In the genomic region with DNA sequence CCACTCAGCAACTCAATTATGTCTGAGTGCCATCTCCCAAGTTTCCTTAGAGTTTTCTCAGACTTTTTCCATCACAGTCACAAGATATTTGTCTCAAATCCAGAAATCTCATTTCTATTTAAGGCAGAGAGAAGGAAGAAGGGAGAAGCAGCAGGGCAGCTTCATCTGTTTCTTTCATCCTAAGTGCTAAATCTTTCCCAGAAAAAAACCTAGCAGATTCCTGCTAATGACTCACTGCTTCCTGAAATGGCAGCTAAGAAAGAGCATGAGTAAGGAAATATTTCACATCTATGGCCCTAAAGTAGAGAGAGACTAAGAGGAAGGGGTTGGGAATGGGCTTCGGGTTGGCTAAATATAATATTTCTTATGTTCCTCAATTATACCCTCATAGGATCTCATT, we compare ENCODE assay signal across 27 cellular contexts.
DNase-seq lines count a peak whose midpoint lies in the region; ATAC-seq and TF ChIP-seq lines count a peak whose summit lies in the region.
"Had no signal": no experiment of that assay in that cellular context is flagged by ENCODE, and none has a peak within 500 bp of the region (broad histone marks: within the 10 kb centered on the region; RNA-seq: fewer than 3 reads in every experiment).

No MANE protein-coding gene starts in this region.

- peaks cover 0 to 72% (median 5%) of the 10 kb centered on the region in 6 donors for H3K36me3 ChIP-seq in spleen
- H3K36me3 ChIP-seq: neutrophil, vagina had no signal

- no peak overlapping the region for H3K4me3 ChIP-seq in spleen
- H3K4me3 ChIP-seq: BLaER1 treated with 17β-estradiol and CSF1 and Interleukin-3, amounts not matched to agents 10 nM and 100 nM; left lung; vagina had no signal

- no peak for ATAC-seq in memory B cell (ENCODE audit: low read depth)
- ATAC-seq in GM19397 (IDR thresholded peaks at IDR 0.05; ENCODE audit: unreplicated experiment), result no peak
- ATAC-seq in GM18867 (IDR thresholded peaks at IDR 0.05; ENCODE audit: unreplicated experiment), result no peak
- ATAC-seq: activated CD8-positive, alpha-beta memory T cell treated with anti-CD3 and anti-CD28 coated beads, Interleukin-2, amount 10 ng/mL, durations not matched to agents 7 days and 5 days; activated naive CD8-positive, alpha-beta T cell treated with anti-CD3 and anti-CD28 coated beads, Interleukin-2, amount 50 U/mL, for 24 hours; esophagus mucosa; left lung had no signal

- intact Hi-C loops in spleen (cut with DNase I; ENCODE audit: low total_unique reads), result no loop called here

- H3K27me3 ChIP-seq in spleen (replicated peaks in 1 of 7), result no peaks in the 10 kb centered on the region
- H3K27me3 ChIP-seq: BLaER1 treated with 17β-estradiol and CSF1 and Interleukin-3, amounts not matched to agents 10 nM and 100 nM; left lung; neutrophil; vagina had no signal

- no peak for TF ChIP-seq POLR2A in spleen (IDR thresholded peaks at IDR 0.05)

- no peak overlapping the region for H3K4me3 Mint-ChIP-seq in memory B cell
- H3K4me3 Mint-ChIP-seq: activated CD4-positive, alpha-beta T cell treated with anti-CD3 and anti-CD28 coated beads, Interleukin-2, amount 10 ng/mL, durations not matched to agents 24 days and 14 days; activated CD8-positive, alpha-beta memory T cell treated with anti-CD3 and anti-CD28 coated beads, Interleukin-2, amount 10 ng/mL, durations not matched to agents 7 days and 5 days; activated naive CD8-positive, alpha-beta T cell treated with anti-CD3 and anti-CD28 coated beads, Interleukin-2, amount 50 U/mL, for 24 hours had no signal

- no peaks in the 10 kb centered on the region for H3K4me1 ChIP-seq in spleen
- H3K4me1 ChIP-seq: BLaER1 treated with 17β-estradiol and CSF1 and Interleukin-3, amounts not matched to agents 10 nM and 100 nM; left lung; vagina had no signal

- H3K9me3 Mint-ChIP-seq in memory B cell, result peaks cover 5% of the 10 kb centered on the region
- H3K9me3 Mint-ChIP-seq: activated CD4-positive, alpha-beta T cell treated with anti-CD3 and anti-CD28 coated beads, Interleukin-2, amount 10 ng/mL, durations not matched to agents 24 days and 14 days; activated T-helper 2 cell treated with anti-CD3 and anti-CD28 coated beads, Interferon-gamma antibody, Interleukin-2, Interleukin-4, amounts not matched to agents 10 μg/mL and 5 μg/mL and 100 μg/mL, durations not matched to agents 14 hours and 24 hours and 36 hours had no signal

- H3K27ac Mint-ChIP-seq in memory B cell, result peak overlapping the region; percentile 26
- H3K27ac Mint-ChIP-seq: activated CD4-positive, alpha-beta T cell treated with anti-CD3 and anti-CD28 coated beads, Interleukin-2, amount 10 ng/mL, durations not matched to agents 24 days and 14 days; activated CD8-positive, alpha-beta memory T cell treated with anti-CD3 and anti-CD28 coated beads, Interleukin-2, amount 10 ng/mL, durations not matched to agents 7 days and 5 days; activated naive CD8-positive, alpha-beta T cell treated with anti-CD3 and anti-CD28 coated beads, Interleukin-2, amount 50 U/mL, for 24 hours; activated T-helper 2 cell treated with anti-CD3 and anti-CD28 coated beads, Interferon-gamma antibody, Interleukin-2, Interleukin-4, amounts not matched to agents 10 μg/mL and 5 μg/mL and 100 μg/mL, durations not matched to agents 14 hours and 24 hours and 36 hours had no signal

- no peaks in the 10 kb centered on the region for H3K27me3 Mint-ChIP-seq in memory B cell

- no peak overlapping the region for H3K27ac ChIP-seq in spleen
- H3K27ac ChIP-seq: BLaER1 treated with 17β-estradiol and CSF1 and Interleukin-3, amounts not matched to agents 10 nM and 100 nM; left lung; neutrophil; vagina had no signal

- peaks cover 0 to 23% (median 9%) of the 10 kb centered on the region in 8 donors for H3K9me3 ChIP-seq in spleen
- H3K9me3 ChIP-seq: neutrophil, vagina had no signal

- no peaks in the 10 kb centered on the region for H3K4me1 Mint-ChIP-seq in memory B cell
- H3K4me1 Mint-ChIP-seq: activated CD4-positive, alpha-beta T cell treated with anti-CD3 and anti-CD28 coated beads, Interleukin-2, amount 10 ng/mL, durations not matched to agents 24 days and 14 days; activated CD8-positive, alpha-beta memory T cell treated with anti-CD3 and anti-CD28 coated beads, Interleukin-2, amount 10 ng/mL, durations not matched to agents 7 days and 5 days; activated naive CD8-positive, alpha-beta T cell treated with anti-CD3 and anti-CD28 coated beads, Interleukin-2, amount 50 U/mL, for 24 hours had no signal

- peaks cover 44% of the 10 kb centered on the region for H3K36me3 Mint-ChIP-seq in memory B cell
- H3K36me3 Mint-ChIP-seq: activated CD8-positive, alpha-beta memory T cell treated with anti-CD3 and anti-CD28 coated beads, Interleukin-2, amount 10 ng/mL, durations not matched to agents 7 days and 5 days had no signal

- 88 to 96% (median 89%) methylated on average over 1 of the region's 1 CpG for WGBS in spleen, 5 donors

- DNase-seq in A172 (ENCODE audit: low spot score) (peak; percentile 78), M059J (ENCODE audit: low read depth) (peak; percentile 68), dermis blood vessel endothelial cell (peak; percentile 37), memory B cell (ENCODE audit: low spot score in 2 of 2) (no peak), spleen (no peak)
- DNase-seq in stimulated activated CD4-positive, alpha-beta T cell treated with anti-CD3 and anti-CD28 coated beads, Interleukin-2, amount 100 ng/mL, for 24 hours, result no peak
- DNase-seq: 8988T; activated CD4-positive, alpha-beta T cell treated with anti-CD3 and anti-CD28 coated beads, Interleukin-2, amount 10 ng/mL, durations not matched to agents 24 days and 14 days; activated CD8-positive, alpha-beta memory T cell treated with anti-CD3 and anti-CD28 coated beads, Interleukin-2, amount 10 ng/mL, durations not matched to agents 7 days and 5 days; activated naive CD8-positive, alpha-beta T cell treated with anti-CD3 and anti-CD28 coated beads, Interleukin-2, amount 50 U/mL, for 24 hours; central memory CD4-positive, alpha-beta T cell; head of caudate nucleus; left lung; NCI-H1436 treated with DMSO at 0.1 percent for 48 hours; NCI-H2171 treated with DMSO at 0.1 percent for 48 hours; NCI-H748 treated with DMSO at 0.1 percent for 48 hours; OCI-M1; SHP77; stimulated activated CD8-positive, alpha-beta memory T cell treated with anti-CD3 and anti-CD28 coated beads, Interleukin-4, amount 100 ng/mL, for 48 hours; substantia nigra had no signal

- TF ChIP-seq CTCF in spleen (IDR thresholded peaks at IDR 0.05 in 8 of 11, conservative IDR thresholded peaks at IDR 0.05 in 3 of 11), result no peak

Comparison
In these comparisons a context has a peak if more than half of its experiments do, and no peak if none do; other contexts are left out.
1. DNase-seq: peak in A172 (single experiment), M059J (single experiment) and dermis blood vessel endothelial cell (single experiment); none in memory B cell (0 of 2), stimulated activated CD4-positive, alpha-beta T cell treated with anti-CD3 and anti-CD28 coated beads, Interleukin-2, amount 100 ng/mL, for 24 hours (0 of 2) and spleen (single experiment).